Comparison of ENCODE assay signal across 35 cellular contexts in genomic region chr4:8162625-8163024, GRCh38. TPM values are rescaled to one million over a fixed set of nuclear protein-coding genes. Genes with fewer than 3 reads are reported as not detected.
DNase-seq lines count a peak whose midpoint lies in the region; ATAC-seq and TF ChIP-seq lines count a peak whose summit lies in the region.
"Had no signal": no experiment of that assay in that cellular context is flagged by ENCODE, and none has a peak within 500 bp of the region (broad histone marks: within the 10 kb centered on the region; RNA-seq: fewer than 3 reads in every experiment).

No MANE protein-coding gene starts in this region.

- intact Hi-C loops in Right ventricle myocardium inferior (cut with DNase I) (no loop called here), left cardiac atrium (cut with DNase I) (loop anchor here in 1 of 2 donors (10.0 kb wide), 1 partner anchor 72 kb away; no protein-coding TSS in a partner anchor)

- no peak overlapping the region for H3K27ac ChIP-seq in mesendoderm (ENCODE audit: low read depth, low read length)
- H3K27ac ChIP-seq: coronary artery, GM23248, left ventricle myocardium inferior, ovary, right atrium auricular region, testis, vagina, VCaP had no signal

- no peak overlapping the region for H3K4me3 ChIP-seq in epithelial cell of esophagus (ENCODE audit: low read length)
- H3K4me3 ChIP-seq in mesendoderm (ENCODE audit: low read length), result no peak overlapping the region
- H3K4me3 ChIP-seq: coronary artery, GM23248, left ventricle myocardium inferior, ovary, right atrium auricular region, testis, vagina had no signal

- no peak overlapping the region for H4K8ac ChIP-seq in mesendoderm (ENCODE audit: low read depth, low read length)

- H2BK120ac ChIP-seq in mesendoderm (ENCODE audit: low read depth, low read length), result no peak overlapping the region

- DNase-seq in Right ventricle myocardium inferior (ENCODE audit: missing footprints), result peak; percentile 32
- DNase-seq in left cardiac atrium, result no peak
- DNase-seq in NCI-H2171 (lab: John Stamatoyannopoulos, UW), result peak; percentile 75
- DNase-seq in epithelial cell of esophagus (ENCODE audit: low read depth), result peak; percentile 33
- no peak for DNase-seq in mesendoderm
- DNase-seq in NCI-H526 (lab: John Stamatoyannopoulos, UW), result no peak
- DNase-seq in NCI-H146 treated with DMSO at 0.1 percent for 48 hours (lab: John Stamatoyannopoulos, UW; ENCODE audit: unreplicated experiment), result no peak
- DNase-seq: ACHN; activated CD4-positive, alpha-beta T cell treated with anti-CD3 and anti-CD28 coated beads, Interleukin-2, amount 50 U/mL, for 1 hour; activated CD8-positive, alpha-beta memory T cell treated with anti-CD3 and anti-CD28 coated beads, Interleukin-2, amount 10 ng/mL, durations not matched to agents 7 days and 5 days; activated naive CD4-positive, alpha-beta T cell treated with anti-CD3 and anti-CD28 coated beads, Interleukin-2, amount 10 ng/mL, durations not matched to agents 7 days and 5 days; effector memory CD8-positive, alpha-beta T cell; foreskin melanocyte; GM23248; hippocampal formation; immature natural killer cell; IMR-90; left ventricle myocardium inferior; midbrain; natural killer cell; NCI-H1930; NCI-H510A; ovary; RPMI8226; stimulated activated CD4-positive, alpha-beta T cell treated with anti-CD3 and anti-CD28 coated beads, Interleukin-12 subunit alpha, Interleukin-12 subunit beta, amount 100 ng/mL, for 4 hours; stimulated activated CD4-positive, alpha-beta T cell treated with anti-CD3 and anti-CD28 coated beads, Interleukin-4, amount 100 ng/mL, for 24 hours; stimulated activated naive CD4-positive, alpha-beta T cell treated with Interleukin-2 at 50 U/mL for 16 hours; testis had no signal

- no peak for ATAC-seq in Right ventricle myocardium inferior
- no peak for ATAC-seq in left cardiac atrium
- ATAC-seq in GM18868 (IDR thresholded peaks at IDR 0.05; ENCODE audit: unreplicated experiment), result no peak
- ATAC-seq: activated CD8-positive, alpha-beta memory T cell treated with anti-CD3 and anti-CD28 coated beads, Interleukin-2, amount 10 ng/mL, durations not matched to agents 7 days and 5 days; effector memory CD8-positive, alpha-beta T cell; esophagus mucosa; natural killer cell had no signal

- H3K4ac ChIP-seq in mesendoderm (ENCODE audit: low read depth, low read length), result no peak overlapping the region

- no peak overlapping the region for H3K4me2 ChIP-seq in mesendoderm (ENCODE audit: low read length)

- no peak overlapping the region for H2AK5ac ChIP-seq in mesendoderm (ENCODE audit: low read length)

- no CpG with 5 or more reads among the region's 8 CpGs for WGBS in mesendoderm (ENCODE audit: extremely low coverage, insufficient coverage, low lambda C conversion rate)

- TF ChIP-seq CTCF in epithelial cell of esophagus (IDR thresholded peaks at IDR 0.05; ENCODE audit: insufficient read depth, low read depth, low read length, missing control alignments), result no peak

- H3K56ac ChIP-seq in mesendoderm (ENCODE audit: low read length), result no peak overlapping the region

- no peak overlapping the region for H2BK15ac ChIP-seq in mesendoderm (replicated peaks; ENCODE audit: low read depth)

- H3K79me1 ChIP-seq in mesendoderm (ENCODE audit: low read length), result no peaks in the 10 kb centered on the region

- no peak overlapping the region for H3K9ac ChIP-seq in mesendoderm (ENCODE audit: low read length)
- H3K9ac ChIP-seq: GM23248 had no signal

- H3K79me2 ChIP-seq in mesendoderm (ENCODE audit: control insufficient read depth, insufficient read depth, low read length), result no peaks in the 10 kb centered on the region

- H3K4me1 ChIP-seq in mesendoderm (ENCODE audit: control insufficient read depth, low read depth, low read length), result peaks cover 1% of the 10 kb centered on the region

- H3K18ac ChIP-seq in mesendoderm (ENCODE audit: low read length), result no peak overlapping the region

- H4K5ac ChIP-seq in mesendoderm (ENCODE audit: low read length), result no peak overlapping the region

- no peaks in the 10 kb centered on the region for H3K36me3 ChIP-seq in mesendoderm (ENCODE audit: control insufficient read depth, insufficient read depth, low read length)
- H3K36me3 ChIP-seq: left ventricle myocardium inferior, ovary, right atrium auricular region, vagina had no signal

- no peak overlapping the region for H3K23ac ChIP-seq in mesendoderm (ENCODE audit: low read length)

- H3K27me3 ChIP-seq in mesendoderm (ENCODE audit: insufficient read depth, low read length, poor library complexity), result peaks cover 11% of the 10 kb centered on the region
- H3K27me3 ChIP-seq: ovary, right atrium auricular region, testis had no signal

- H2BK5ac ChIP-seq in mesendoderm (ENCODE audit: low read length), result no peak overlapping the region

RNA-seq across cellular contexts. Expression of gene ABLIM2, which starts 4.0 kb away (rescaled TPM):
- 24.9 TPM for total RNA-seq in Right ventricle myocardium inferior
- total RNA-seq in left cardiac atrium, result 10 to 100 TPM; 14.3 to 23.1 TPM
- polyA plus RNA-seq in mesendoderm (2013, experiment 1 of 2), result 0.45 TPM
- 0.55 TPM for polyA plus RNA-seq in mesendoderm (2013, experiment 2 of 2)
- total RNA-seq: GM23248 had no signal
- polyA plus RNA-seq: GM23248 had no signal

RNA-seq across cellular contexts. Expression of gene SH3TC1, which starts 36.5 kb away (rescaled TPM):
- total RNA-seq in Right ventricle myocardium inferior (11.2 TPM), left cardiac atrium (10 to 100 TPM; 11.7 to 30.9 TPM)
- polyA plus RNA-seq in mesendoderm (2013, experiment 1 of 2), result 0.17 TPM
- 0.13 TPM for polyA plus RNA-seq in mesendoderm (2013, experiment 2 of 2)
- total RNA-seq: G401 had no signal

Comparison
In these comparisons a context has a peak if more than half of its experiments do, and no peak if none do; other contexts are left out.
1. DNase-seq: peak in Right ventricle myocardium inferior (single experiment), NCI-H2171 (single experiment) and epithelial cell of esophagus (single experiment); none in left cardiac atrium (single experiment), mesendoderm (single experiment), NCI-H526 (0 of 2) and NCI-H146 treated with DMSO at 0.1 percent for 48 hours (single experiment).